8 cellular contexts compared by ENCODE assay signal in genomic region chr15:70474682-70475438, GRCh38.
DNase-seq lines count a peak whose midpoint lies in the region; TF ChIP-seq lines count a peak whose summit lies in the region.

No MANE protein-coding gene starts in this region.

- no peaks in the 10 kb centered on the region for H3K9me3 ChIP-seq in PC-9 (ENCODE audit: insufficient read depth, low read depth)
- H3K9me3 ChIP-seq in breast epithelium = no peaks in the 10 kb centered on the region
- no peaks in the 10 kb centered on the region for H3K9me3 ChIP-seq in transverse colon
- H3K9me3 ChIP-seq in HAP-1 = no peaks in the 10 kb centered on the region; the same call in 1 of the 2 replicates

- H3K27me3 ChIP-seq in PC-9 (ENCODE audit: insufficient read depth, low read depth) = no peaks in the 10 kb centered on the region
- no peaks in the 10 kb centered on the region for H3K27me3 ChIP-seq in breast epithelium
- H3K27me3 ChIP-seq in transverse colon = no peaks in the 10 kb centered on the region
- peaks cover 21% of the 10 kb centered on the region for H3K27me3 ChIP-seq in HAP-1 (ENCODE audit: low read depth)

- no peaks in the 10 kb centered on the region for H3K9me3 Mint-ChIP-seq in T-helper 2 cell treated with Interferon-gamma antibody and Interleukin-4, amounts not matched to agents 5 μg/mL and 100 μg/mL, for 36 hours

- no peak for DNase-seq in T-helper 2 cell treated with Interferon-gamma antibody and Interleukin-4, amounts not matched to agents 5 μg/mL and 100 μg/mL, for 36 hours (ENCODE audit: low spot score)
- no peak for DNase-seq in T-helper 2 cell
- DNase-seq in PC-9 = peak; percentile 74 to 97
- DNase-seq in breast epithelium (ENCODE audit: low spot score in 2 of 2) = peak; percentile 81 to 94
- DNase-seq in lower leg skin (ENCODE audit: low spot score in 2 of 2) = peak; percentile 54 to 90
- DNase-seq in transverse colon = no peak
- no peak for DNase-seq in GM19238 (ENCODE audit: insufficient read length, low spot score)
- DNase-seq in HAP-1 (ENCODE audit: low spot score in 2 of 2) = no peak

- H3K27me3 Mint-ChIP-seq in T-helper 2 cell treated with Interferon-gamma antibody and Interleukin-4, amounts not matched to agents 5 μg/mL and 100 μg/mL, for 36 hours (ENCODE audit: low read depth) = peaks cover 70% of the 10 kb centered on the region

- H3K36me3 Mint-ChIP-seq in T-helper 2 cell treated with Interferon-gamma antibody and Interleukin-4, amounts not matched to agents 5 μg/mL and 100 μg/mL, for 36 hours (ENCODE audit: low read depth) = no peaks in the 10 kb centered on the region

- peak overlapping the region; percentile 78 for H3K4me2 ChIP-seq in PC-9

- H3K4me1 Mint-ChIP-seq in T-helper 2 cell treated with Interferon-gamma antibody and Interleukin-4, amounts not matched to agents 5 μg/mL and 100 μg/mL, for 36 hours (ENCODE audit: low read depth) = peaks cover 35% of the 10 kb centered on the region

- H3F3A ChIP-seq in PC-9 (ENCODE audit: insufficient read depth, low read depth) = peaks cover 36% of the 10 kb centered on the region

- peaks cover 61% of the 10 kb centered on the region for H3K4me1 ChIP-seq in PC-9 (replicated peaks; ENCODE audit: insufficient read depth)
- H3K4me1 ChIP-seq in breast epithelium = peaks cover 5 to 14% of the 10 kb centered on the region in 2 donors
- peaks cover 0 to 19% (median 0%) of the 10 kb centered on the region in 4 donors for H3K4me1 ChIP-seq in transverse colon
- no peaks in the 10 kb centered on the region for H3K4me1 ChIP-seq in HAP-1

- H3K9me2 ChIP-seq in PC-9 (ENCODE audit: insufficient read depth) = no peaks in the 10 kb centered on the region

- in situ Hi-C loops in transverse colon (cut with MboI; ENCODE audit: low pct_ligation_motif_present in 1 of 4, low pct_unique_long_range_greater_than_20kb in 1 of 4, low sequenced_read_pairs in 3 of 4) = no loop called here
- in situ Hi-C loops in HAP-1 (cut with MboI; ENCODE audit: low sequenced_read_pairs) = no loop called here

- intact Hi-C loops in PC-9 (cut with micrococcal nuclease; ENCODE audit: unreplicated experiment) (loop anchor here (1.0 kb wide), 1 partner anchor 17 kb away; no protein-coding TSS in a partner anchor), breast epithelium (cut with DNase I; ENCODE audit: low total_unique reads) (no loop called here), lower leg skin (cut with DNase I; ENCODE audit: low total_unique reads) (loop anchor here (10.0 kb wide), 1 partner anchor 730 kb away; no protein-coding TSS in a partner anchor), transverse colon (cut with DNase I; ENCODE audit: low total_unique reads) (no loop called here)

- TF ChIP-seq POLR2A in breast epithelium (IDR thresholded peaks at IDR 0.05) (no peak), lower leg skin (IDR thresholded peaks at IDR 0.05) (no peak), transverse colon (IDR thresholded peaks at IDR 0.05) (no peak)

- TF ChIP-seq EP300 in transverse colon (IDR thresholded peaks at IDR 0.05; ENCODE audit: low read depth) = no peak

- BruUV-seq in PC-9 (replicated peaks; lab: Mats Ljungman, UMichigan) = no TSS peak

- no peaks in the 10 kb centered on the region for H3K79me2 ChIP-seq in PC-9 (ENCODE audit: low read depth)

- H3K36me3 ChIP-seq in PC-9 (ENCODE audit: low read depth) (no peaks in the 10 kb centered on the region), breast epithelium (no peaks in the 10 kb centered on the region), transverse colon (no peaks in the 10 kb centered on the region), HAP-1 (replicated peaks) (no peaks in the 10 kb centered on the region)

- H3K4me3 ChIP-seq in PC-9 (peak overlapping the region; percentile 40; the same call in 1 of the 2 replicates), breast epithelium (peak overlapping the region; percentile 12 to 59 (median 29)), lower leg skin (ENCODE audit: low read depth, poor library complexity, severe bottlenecking) (no peak overlapping the region), transverse colon (no peak overlapping the region), HAP-1 (no peak overlapping the region)

- H4K20me1 ChIP-seq in PC-9 (ENCODE audit: insufficient read depth) = no peaks in the 10 kb centered on the region

- H3K27ac ChIP-seq in PC-9 (peak overlapping the region; percentile 95), breast epithelium (peak overlapping the region; percentile 90 to 91), transverse colon (peak overlapping the region; percentile 67 to 72 (median 70))

- TF ChIP-seq CTCF in PC-9 (conservative IDR thresholded peaks at IDR 0.05) = no peak
- TF ChIP-seq CTCF in breast epithelium (IDR thresholded peaks at IDR 0.05) = no peak
- TF ChIP-seq CTCF in lower leg skin (IDR thresholded peaks at IDR 0.05) = no peak
- TF ChIP-seq CTCF in transverse colon (IDR thresholded peaks at IDR 0.05) = no peak

- 7 to 32% methylated on average over 32 to 33 of the region's 33 CpGs for WGBS in lower leg skin, 2 donors
- WGBS in transverse colon (ENCODE audit: low coverage in 1 of 2), 2 donors = 28 to 70% methylated on average over 2 to 33 of the region's 33 CpGs

- CTCF ChIA-PET in PC-9 (lab: Charles Lee) = interaction anchor here (0.5 to 1.4 kb wide), 3 partner anchors 8 to 377 kb away, joined by 3 to 8 read pairs (median 4); partner anchors contain the start of gene TLE3

- peak overlapping the region; percentile 59 for H3K27ac Mint-ChIP-seq in T-helper 2 cell treated with Interferon-gamma antibody and Interleukin-4, amounts not matched to agents 5 μg/mL and 100 μg/mL, for 36 hours

- H3K4me3 Mint-ChIP-seq in T-helper 2 cell treated with Interferon-gamma antibody and Interleukin-4, amounts not matched to agents 5 μg/mL and 100 μg/mL, for 36 hours = peak overlapping the region; percentile 67

- peak overlapping the region; percentile 80 for H2AFZ ChIP-seq in PC-9

- POLR2A ChIA-PET in PC-9 (lab: Charles Lee; ENCODE audit: unreplicated experiment) = interaction anchor here (0.5 to 0.8 kb wide), 4 partner anchors 30 to 771 kb away, joined by 3 to 8 read pairs (median 4); no protein-coding TSS in a partner anchor

Comparison
In these comparisons a context has a peak if more than half of its experiments do, and no peak if none do; other contexts are left out.
1. DNase-seq: peak in PC-9 (2 of 2), breast epithelium (2 of 2) and lower leg skin (2 of 2); none in T-helper 2 cell treated with Interferon-gamma antibody and Interleukin-4, amounts not matched to agents 5 μg/mL and 100 μg/mL, for 36 hours (single experiment), T-helper 2 cell (0 of 5), transverse colon (single experiment), GM19238 (single experiment) and HAP-1 (0 of 2).
2. H3K4me3 ChIP-seq: peak in PC-9 (single experiment) and breast epithelium (3 of 3); none in lower leg skin (single experiment), transverse colon (0 of 4) and HAP-1 (single experiment).
3. intact Hi-C loops: an anchor here in PC-9 (1.0 kb wide) and lower leg skin (10.0 kb wide); none called in breast epithelium and transverse colon.
4. Peak in every context shown above with its lines, with median percentiles within 50 percentile points of each other: H3K27ac ChIP-seq.